8 cellular contexts compared by ENCODE assay signal in the genomic region with DNA sequence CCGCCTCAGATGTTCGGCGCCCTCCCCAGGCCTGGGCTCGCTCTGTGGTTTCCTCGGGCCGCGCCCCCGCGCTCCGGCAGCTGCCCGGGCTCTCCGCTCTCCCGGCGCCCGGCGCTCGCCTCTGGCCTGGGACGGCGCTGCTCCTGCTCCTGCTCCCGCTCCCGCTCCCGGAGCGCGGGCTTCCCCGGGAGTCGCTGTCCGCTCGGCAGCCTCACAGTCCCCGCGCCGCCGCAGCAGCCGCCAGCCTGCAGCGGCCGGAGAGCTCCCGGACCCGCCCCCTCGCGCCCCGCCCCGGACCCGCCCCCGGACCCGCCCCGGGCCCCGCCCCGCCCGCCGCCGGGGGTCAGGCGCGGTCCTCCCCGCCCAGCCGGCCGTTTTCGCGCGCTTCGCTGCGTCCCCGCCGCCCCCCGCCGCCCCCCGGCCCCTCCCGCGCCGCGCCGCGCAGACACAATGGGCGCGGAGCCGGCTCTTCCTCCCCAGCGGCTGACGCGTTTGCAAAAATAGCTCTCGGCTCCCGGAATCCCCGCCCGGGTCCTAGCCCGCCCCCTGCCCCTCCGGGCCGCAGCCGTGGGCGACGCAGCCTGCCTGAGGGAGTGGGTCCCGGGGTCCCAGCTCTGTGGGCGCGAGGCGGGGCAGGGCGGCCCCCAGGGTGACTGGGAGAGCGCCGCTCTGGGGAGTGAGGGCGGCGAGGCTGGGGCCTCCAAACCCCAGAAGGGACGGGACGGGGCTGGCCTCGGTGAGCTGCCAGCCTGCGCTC. TPM values are rescaled to one million over a fixed set of nuclear protein-coding genes. Genes with fewer than 3 reads are reported as not detected.
DNase-seq lines count a peak whose midpoint lies in the region; ATAC-seq and TF ChIP-seq lines count a peak whose summit lies in the region.

A gene with protein sequence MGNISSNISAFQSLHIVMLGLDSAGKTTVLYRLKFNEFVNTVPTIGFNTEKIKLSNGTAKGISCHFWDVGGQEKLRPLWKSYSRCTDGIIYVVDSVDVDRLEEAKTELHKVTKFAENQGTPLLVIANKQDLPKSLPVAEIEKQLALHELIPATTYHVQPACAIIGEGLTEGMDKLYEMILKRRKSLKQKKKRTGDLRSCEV (minus strand): TSS at position 247 of the 757 bp plus-strand sequence. CDS start 495 bp downstream, outside the sequence.

- H3K4me1 ChIP-seq in lung (ENCODE audit: control insufficient read depth in 2 of 2, insufficient read depth in 2 of 2, low read length in 2 of 2) = peaks cover 0 to 14% of the 10 kb centered on the region in 2 donors

- DNase-seq in NCI-H2081 (lab: John Stamatoyannopoulos, UW) (peak; percentile 74 to 80), NCI-H2081 treated with DMSO at 0.1 percent for 48 hours (lab: John Stamatoyannopoulos, UW) (no peak), NCI-H226 (peak; percentile 49), lung (ENCODE audit: low spot score) (peak; percentile 58)
- DNase-seq in activated CD8-positive, alpha-beta T cell treated with anti-CD3 and anti-CD28 coated beads, Interleukin-2, amount 10 ng/mL, durations not matched to agents 7 days and 5 days = peak; percentile 68
- DNase-seq in effector CD8-positive, alpha-beta T cell (lab: John Stamatoyannopoulos, UW) = peak; percentile 61

- CTCF ChIA-PET in activated CD8-positive, alpha-beta T cell treated with anti-CD3 and anti-CD28 coated beads, Interleukin-2, amount 10 ng/mL, durations not matched to agents 7 days and 5 days (lab: Charles Lee) = interaction anchor here (0.6 to 4.9 kb wide), 23 partner anchors 10 to 520 kb away, joined by 3 to 48 read pairs (median 4); no protein-coding TSS in a partner anchor

- peak within 1 kb of the TSS; percentile 92 for H3K4me3 Mint-ChIP-seq in activated CD8-positive, alpha-beta T cell treated with anti-CD3 and anti-CD28 coated beads, Interleukin-2, amount 10 ng/mL, durations not matched to agents 7 days and 5 days
- peak within 1 kb of the TSS; percentile 87 for H3K4me3 Mint-ChIP-seq in stimulated activated memory B cell treated with anti-CD40 and anti-IgM and Interleukin-4, amounts not matched to agents 10 μg/mL and 1 μg/mL and 100 μg/mL, for 72 hours

- no peaks in the 10 kb centered on the region for H3K36me3 ChIP-seq in lung (ENCODE audit: control insufficient read depth in 2 of 2, insufficient read depth in 2 of 2, low read length in 2 of 2)

- POLR2A ChIA-PET in activated CD8-positive, alpha-beta T cell treated with anti-CD3 and anti-CD28 coated beads, Interleukin-2, amount 10 ng/mL, durations not matched to agents 7 days and 5 days (lab: Charles Lee) = interaction anchor here (0.6 to 7.3 kb wide), 32 partner anchors 8 to 642 kb away, joined by 3 to 220 read pairs (median 4); a partner anchor contains a TSS

- peak within 1 kb of the TSS; percentile 92 for H3K27ac Mint-ChIP-seq in activated CD8-positive, alpha-beta T cell treated with anti-CD3 and anti-CD28 coated beads, Interleukin-2, amount 10 ng/mL, durations not matched to agents 7 days and 5 days
- peak within 1 kb of the TSS; percentile 78 for H3K27ac Mint-ChIP-seq in stimulated activated memory B cell treated with anti-CD40 and anti-IgM and Interleukin-4, amounts not matched to agents 10 μg/mL and 1 μg/mL and 100 μg/mL, for 72 hours

- peaks cover 40% of the 10 kb centered on the region for H3K4me1 Mint-ChIP-seq in activated CD8-positive, alpha-beta T cell treated with anti-CD3 and anti-CD28 coated beads, Interleukin-2, amount 10 ng/mL, durations not matched to agents 7 days and 5 days (ENCODE audit: low read depth)
- peaks cover 47% of the 10 kb centered on the region for H3K4me1 Mint-ChIP-seq in stimulated activated memory B cell treated with anti-CD40 and anti-IgM and Interleukin-4, amounts not matched to agents 10 μg/mL and 1 μg/mL and 100 μg/mL, for 72 hours

- no peaks in the 10 kb centered on the region for H3K27me3 Mint-ChIP-seq in activated CD8-positive, alpha-beta T cell treated with anti-CD3 and anti-CD28 coated beads, Interleukin-2, amount 10 ng/mL, durations not matched to agents 7 days and 5 days (ENCODE audit: low read depth)
- H3K27me3 Mint-ChIP-seq in stimulated activated memory B cell treated with anti-CD40 and anti-IgM and Interleukin-4, amounts not matched to agents 10 μg/mL and 1 μg/mL and 100 μg/mL, for 72 hours = peaks cover 7% of the 10 kb centered on the region

- TF ChIP-seq CTCF in lung (IDR thresholded peaks at IDR 0.05; ENCODE audit: control extremely low read depth, extremely low read depth) = no peak

- peak; percentile 46 for ATAC-seq in HG02870 (IDR thresholded peaks at IDR 0.05; ENCODE audit: unreplicated experiment)
- peak; percentile 51 for ATAC-seq in activated CD8-positive, alpha-beta T cell treated with anti-CD3 and anti-CD28 coated beads, Interleukin-2, amount 10 ng/mL, durations not matched to agents 7 days and 5 days
- ATAC-seq in lung (ENCODE audit: insufficient read depth, low FRiP score) = peak; percentile 76
- ATAC-seq in stimulated activated memory B cell treated with anti-CD40 and anti-IgM and Interleukin-4, amounts not matched to agents 10 μg/mL and 1 μg/mL and 100 μg/mL, for 72 hours = peak; percentile 79

- peak within 1 kb of the TSS; percentile 53 for H3K4me3 ChIP-seq in lung

- peak within 1 kb of the TSS in 1 of 2 donors; percentile 85 for H3K27ac ChIP-seq in lung (ENCODE audit: low read depth in 1 of 2, low read length in 1 of 2)

- no peaks in the 10 kb centered on the region for H3K9me3 ChIP-seq in lung (ENCODE audit: control insufficient read depth in 2 of 2, insufficient read depth in 1 of 2, low read length in 1 of 2)

- H3K27me3 ChIP-seq in lung (ENCODE audit: control insufficient read depth, insufficient read depth) = no peaks in the 10 kb centered on the region

- peaks cover 44% of the 10 kb centered on the region for H3K36me3 Mint-ChIP-seq in activated CD8-positive, alpha-beta T cell treated with anti-CD3 and anti-CD28 coated beads, Interleukin-2, amount 10 ng/mL, durations not matched to agents 7 days and 5 days (ENCODE audit: low read depth)
- H3K36me3 Mint-ChIP-seq in stimulated activated memory B cell treated with anti-CD40 and anti-IgM and Interleukin-4, amounts not matched to agents 10 μg/mL and 1 μg/mL and 100 μg/mL, for 72 hours = no peaks in the 10 kb centered on the region

- no peaks in the 10 kb centered on the region for H3K9me3 Mint-ChIP-seq in activated CD8-positive, alpha-beta T cell treated with anti-CD3 and anti-CD28 coated beads, Interleukin-2, amount 10 ng/mL, durations not matched to agents 7 days and 5 days (ENCODE audit: insufficient read depth)
- H3K9me3 Mint-ChIP-seq in stimulated activated memory B cell treated with anti-CD40 and anti-IgM and Interleukin-4, amounts not matched to agents 10 μg/mL and 1 μg/mL and 100 μg/mL, for 72 hours = no peaks in the 10 kb centered on the region

- 1 to 2% methylated on average over 37 to 100 of the region's 100 CpGs for WGBS in lung, 2 donors

RNA-seq across cellular contexts. Expression of the gene that starts here (rescaled TPM):
- total RNA-seq in activated CD8-positive, alpha-beta T cell treated with anti-CD3 and anti-CD28 coated beads, Interleukin-2, amount 10 ng/mL, durations not matched to agents 7 days and 5 days = 100 to 1,000 TPM; 123 to 126 TPM
- 10 to 100 TPM; 13.7 to 16.2 TPM for total RNA-seq in lung
- polyA plus RNA-seq in lung = 1 to 10 TPM; 6.1 to 8.0 TPM

Comparison
In these comparisons a context has a peak if more than half of its experiments do, and no peak if none do; other contexts are left out.
1. RNA of the gene that starts here (total RNA-seq): 123 to 126 TPM in activated CD8-positive, alpha-beta T cell treated with anti-CD3 and anti-CD28 coated beads, Interleukin-2, amount 10 ng/mL, durations not matched to agents 7 days and 5 days; 13.7 to 16.2 TPM in lung; every median in the first group is over 4 times any median in the second.
2. Peak in every context shown above with its lines, with median percentiles within 50 percentile points of each other: ATAC-seq.